Comparison of ENCODE assay signal across 1 cellular context in genomic region chr2:231037202-231037730, GRCh38.
TF ChIP-seq lines count a peak whose summit lies in the region.

Gene C2orf72, plus strand, starts transcription at chr2:231037523. Its CDS starts 43 bp downstream, at chr2:231037566.

TF ChIP-seq in HepG2, 621 proteins besides CTCF, POLR2A, EP300 and RAD21 (continued from another document and continues in another):
- TF ChIP-seq, protein P1, sequence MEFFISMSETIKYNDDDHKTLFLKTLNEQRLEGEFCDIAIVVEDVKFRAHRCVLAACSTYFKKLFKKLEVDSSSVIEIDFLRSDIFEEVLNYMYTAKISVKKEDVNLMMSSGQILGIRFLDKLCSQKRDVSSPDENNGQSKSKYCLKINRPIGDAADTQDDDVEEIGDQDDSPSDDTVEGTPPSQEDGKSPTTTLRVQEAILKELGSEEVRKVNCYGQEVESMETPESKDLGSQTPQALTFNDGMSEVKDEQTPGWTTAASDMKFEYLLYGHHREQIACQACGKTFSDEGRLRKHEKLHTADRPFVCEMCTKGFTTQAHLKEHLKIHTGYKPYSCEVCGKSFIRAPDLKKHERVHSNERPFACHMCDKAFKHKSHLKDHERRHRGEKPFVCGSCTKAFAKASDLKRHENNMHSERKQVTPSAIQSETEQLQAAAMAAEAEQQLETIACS (CRISPR knock-in tag; IDR thresholded peaks at IDR 0.05) = peak; percentile 77
- TF ChIP-seq LBX2 (CRISPR knock-in tag; IDR thresholded peaks at IDR 0.05; ENCODE audit: borderline replicate concordance) (no peak), AKAP8 (CRISPR knock-in tag; IDR thresholded peaks at IDR 0.05) (no peak), BORCS8-MEF2B (CRISPR knock-in tag; IDR thresholded peaks at IDR 0.05) (no peak), SP140L (CRISPR knock-in tag; IDR thresholded peaks at IDR 0.05; ENCODE audit: borderline replicate concordance) (no peak), ATF6 (CRISPR knock-in tag; conservative IDR thresholded peaks at IDR 0.05) (no peak), ZNF12 (CRISPR knock-in tag; IDR thresholded peaks at IDR 0.05) (no peak), ZNF557 (CRISPR knock-in tag; IDR thresholded peaks at IDR 0.05) (no peak), CBX2 (IDR thresholded peaks at IDR 0.05; ENCODE audit: low read depth, low read length) (no peak), CBX2 (CRISPR knock-in tag; IDR thresholded peaks at IDR 0.05; ENCODE audit: low read depth) (no peak), ZNF446 (CRISPR knock-in tag; IDR thresholded peaks at IDR 0.05) (no peak), ZNF280B (CRISPR knock-in tag; IDR thresholded peaks at IDR 0.05; ENCODE audit: borderline replicate concordance) (no peak), GTF3A (CRISPR knock-in tag; conservative IDR thresholded peaks at IDR 0.05) (no peak), MBD4 (IDR thresholded peaks at IDR 0.05; ENCODE audit: borderline replicate concordance, low read length) (no peak), AGO1 (IDR thresholded peaks at IDR 0.05; ENCODE audit: low read depth, low read length, poor library complexity, severe bottlenecking) (no peak), ZFP82 (CRISPR knock-in tag; IDR thresholded peaks at IDR 0.05; ENCODE audit: borderline replicate concordance) (no peak), ZBTB46 (CRISPR knock-in tag; IDR thresholded peaks at IDR 0.05; ENCODE audit: borderline replicate concordance) (no peak), SP4 (CRISPR knock-in tag; IDR thresholded peaks at IDR 0.05) (peak; percentile 78), ZNF790 (CRISPR knock-in tag; IDR thresholded peaks at IDR 0.05; ENCODE audit: borderline replicate concordance) (no peak), ZNF644 (CRISPR knock-in tag; IDR thresholded peaks at IDR 0.05; ENCODE audit: low read depth) (no peak), MED8 (CRISPR knock-in tag; IDR thresholded peaks at IDR 0.05; ENCODE audit: insufficient replicate concordance) (peak; percentile 16), SKI (IDR thresholded peaks at IDR 0.05; ENCODE audit: partially characterized antibody) (no peak), MEF2D (CRISPR knock-in tag; IDR thresholded peaks at IDR 0.05) (no peak), SAFB2 (CRISPR knock-in tag; IDR thresholded peaks at IDR 0.05; ENCODE audit: borderline replicate concordance, low read depth) (no peak; the same call in 1 of the 2 replicates), NFE2 (CRISPR knock-in tag; IDR thresholded peaks at IDR 0.05) (no peak), GATA4 (IDR thresholded peaks at IDR 0.05; ENCODE audit: borderline replicate concordance, low read depth) (no peak), ZBTB40 (IDR thresholded peaks at IDR 0.05) (no peak), ZBTB40 (CRISPR knock-in tag; IDR thresholded peaks at IDR 0.05) (no peak), ZKSCAN8 (CRISPR knock-in tag; IDR thresholded peaks at IDR 0.05; ENCODE audit: borderline replicate concordance) (no peak), TRIM24 (CRISPR knock-in tag; IDR thresholded peaks at IDR 0.05) (no peak), ZNF75D (CRISPR knock-in tag; IDR thresholded peaks at IDR 0.05; ENCODE audit: borderline replicate concordance) (no peak), ZMYM4 (CRISPR knock-in tag; IDR thresholded peaks at IDR 0.05) (0 out of 2 replicates have a peak, but pooled peaks have one; percentile 24), SOX6 (IDR thresholded peaks at IDR 0.05) (no peak), SOX6 (CRISPR knock-in tag; IDR thresholded peaks at IDR 0.05) (no peak), TAF1 (CRISPR knock-in tag; IDR thresholded peaks at IDR 0.05) (no peak), AHR (CRISPR knock-in tag; IDR thresholded peaks at IDR 0.05) (no peak), ZNF496 (CRISPR knock-in tag; IDR thresholded peaks at IDR 0.05; ENCODE audit: insufficient replicate concordance) (no peak), ZNF543 (CRISPR knock-in tag; IDR thresholded peaks at IDR 0.05) (no peak), ZNF775 (CRISPR knock-in tag; IDR thresholded peaks at IDR 0.05; ENCODE audit: borderline replicate concordance) (no peak), RARG (CRISPR knock-in tag; IDR thresholded peaks at IDR 0.05; ENCODE audit: low read depth) (no peak), ZNF136 (CRISPR knock-in tag; IDR thresholded peaks at IDR 0.05; ENCODE audit: low read depth) (no peak)
- TF ChIP-seq, protein P2, sequence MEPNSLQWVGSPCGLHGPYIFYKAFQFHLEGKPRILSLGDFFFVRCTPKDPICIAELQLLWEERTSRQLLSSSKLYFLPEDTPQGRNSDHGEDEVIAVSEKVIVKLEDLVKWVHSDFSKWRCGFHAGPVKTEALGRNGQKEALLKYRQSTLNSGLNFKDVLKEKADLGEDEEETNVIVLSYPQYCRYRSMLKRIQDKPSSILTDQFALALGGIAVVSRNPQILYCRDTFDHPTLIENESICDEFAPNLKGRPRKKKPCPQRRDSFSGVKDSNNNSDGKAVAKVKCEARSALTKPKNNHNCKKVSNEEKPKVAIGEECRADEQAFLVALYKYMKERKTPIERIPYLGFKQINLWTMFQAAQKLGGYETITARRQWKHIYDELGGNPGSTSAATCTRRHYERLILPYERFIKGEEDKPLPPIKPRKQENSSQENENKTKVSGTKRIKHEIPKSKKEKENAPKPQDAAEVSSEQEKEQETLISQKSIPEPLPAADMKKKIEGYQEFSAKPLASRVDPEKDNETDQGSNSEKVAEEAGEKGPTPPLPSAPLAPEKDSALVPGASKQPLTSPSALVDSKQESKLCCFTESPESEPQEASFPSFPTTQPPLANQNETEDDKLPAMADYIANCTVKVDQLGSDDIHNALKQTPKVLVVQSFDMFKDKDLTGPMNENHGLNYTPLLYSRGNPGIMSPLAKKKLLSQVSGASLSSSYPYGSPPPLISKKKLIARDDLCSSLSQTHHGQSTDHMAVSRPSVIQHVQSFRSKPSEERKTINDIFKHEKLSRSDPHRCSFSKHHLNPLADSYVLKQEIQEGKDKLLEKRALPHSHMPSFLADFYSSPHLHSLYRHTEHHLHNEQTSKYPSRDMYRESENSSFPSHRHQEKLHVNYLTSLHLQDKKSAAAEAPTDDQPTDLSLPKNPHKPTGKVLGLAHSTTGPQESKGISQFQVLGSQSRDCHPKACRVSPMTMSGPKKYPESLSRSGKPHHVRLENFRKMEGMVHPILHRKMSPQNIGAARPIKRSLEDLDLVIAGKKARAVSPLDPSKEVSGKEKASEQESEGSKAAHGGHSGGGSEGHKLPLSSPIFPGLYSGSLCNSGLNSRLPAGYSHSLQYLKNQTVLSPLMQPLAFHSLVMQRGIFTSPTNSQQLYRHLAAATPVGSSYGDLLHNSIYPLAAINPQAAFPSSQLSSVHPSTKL (CRISPR knock-in tag; IDR thresholded peaks at IDR 0.05) = no peak
- TF ChIP-seq, protein P3, sequence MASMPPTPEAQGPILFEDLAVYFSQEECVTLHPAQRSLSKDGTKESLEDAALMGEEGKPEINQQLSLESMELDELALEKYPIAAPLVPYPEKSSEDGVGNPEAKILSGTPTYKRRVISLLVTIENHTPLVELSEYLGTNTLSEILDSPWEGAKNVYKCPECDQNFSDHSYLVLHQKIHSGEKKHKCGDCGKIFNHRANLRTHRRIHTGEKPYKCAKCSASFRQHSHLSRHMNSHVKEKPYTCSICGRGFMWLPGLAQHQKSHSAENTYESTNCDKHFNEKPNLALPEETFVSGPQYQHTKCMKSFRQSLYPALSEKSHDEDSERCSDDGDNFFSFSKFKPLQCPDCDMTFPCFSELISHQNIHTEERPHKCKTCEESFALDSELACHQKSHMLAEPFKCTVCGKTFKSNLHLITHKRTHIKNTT (CRISPR knock-in tag; IDR thresholded peaks at IDR 0.05) = no peak
